In the genomic region with DNA sequence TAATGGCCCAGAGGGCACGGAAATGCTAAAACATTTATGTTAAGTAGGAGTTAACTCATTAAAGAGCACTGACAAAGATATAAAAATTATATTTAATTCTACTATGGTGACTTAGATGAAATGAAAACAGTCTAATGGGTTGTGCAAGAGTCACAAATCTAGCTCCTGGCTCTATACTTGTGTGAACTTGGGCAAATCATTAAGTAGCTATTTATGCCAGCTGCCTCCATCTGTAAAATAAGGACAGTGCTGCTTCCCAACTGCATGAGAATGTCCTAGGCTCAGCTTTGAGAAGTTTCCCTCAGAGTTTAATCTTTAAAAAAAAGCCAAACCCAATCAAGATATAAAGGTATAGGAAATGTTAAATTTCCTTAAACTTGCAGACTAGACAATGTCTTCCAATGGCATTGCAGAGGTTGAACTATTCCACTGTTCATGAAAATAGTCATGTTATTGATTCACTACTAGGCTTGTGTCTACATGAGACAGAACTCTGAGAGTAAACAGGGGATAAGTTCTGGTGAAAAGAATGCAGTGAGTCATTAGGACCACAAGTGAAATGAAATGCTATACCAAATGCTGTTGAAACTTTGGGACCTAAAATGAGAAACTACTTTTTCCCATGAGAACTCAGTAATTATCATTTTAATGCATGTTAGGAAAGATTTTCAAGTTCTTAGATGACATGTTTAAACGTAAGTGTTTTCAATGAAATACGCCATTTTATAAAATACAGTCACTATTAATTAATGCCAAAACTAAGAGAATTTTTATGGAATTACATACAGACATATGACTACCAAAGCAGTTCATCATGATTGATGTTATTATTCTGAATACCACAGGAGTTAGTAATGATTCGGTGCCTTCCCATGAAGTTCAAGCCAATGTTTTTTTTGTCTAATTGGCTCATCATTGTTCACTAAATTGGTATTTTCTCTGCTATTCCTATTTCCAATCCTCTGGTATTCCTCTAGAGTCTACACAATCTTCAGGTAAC, we compare ENCODE assay signal across 10 cellular contexts.
A peak's percentile ranks its signal among the peaks of the same experiment; 100 is the strongest.
DNase-seq lines count a peak whose midpoint lies in the region; ATAC-seq and TF ChIP-seq lines count a peak whose summit lies in the region.
"Had no signal": no experiment of that assay in that cellular context is flagged by ENCODE, and none has a peak within 500 bp of the region (broad histone marks: within the 10 kb centered on the region; RNA-seq: fewer than 3 reads in every experiment).

No MANE protein-coding gene starts in this region.

- H3K27me3 ChIP-seq in HUES48 (ENCODE audit: control insufficient read depth, insufficient read depth, low read length) (no peaks in the 10 kb centered on the region), right lobe of liver (no peaks in the 10 kb centered on the region)
- H3K27me3 ChIP-seq: ascending aorta had no signal

- ATAC-seq in right lobe of liver (peak; percentile 73 to 93 (median 88)), HG03196 (IDR thresholded peaks at IDR 0.05; ENCODE audit: unreplicated experiment) (no peak), GM21526 (IDR thresholded peaks at IDR 0.05; ENCODE audit: low FRiP score, unreplicated experiment) (no peak)

- H3K27ac ChIP-seq in HUES48 (ENCODE audit: low read depth, low read length), result peak overlapping the region; percentile 3
- peak overlapping the region in 1 of 3 donors; percentile 16 for H3K27ac ChIP-seq in right lobe of liver
- H3K27ac ChIP-seq: ascending aorta had no signal

- 87% methylated on average over 4 of the region's 4 CpGs for WGBS in right lobe of liver (ENCODE audit: insufficient coverage, low coverage, low lambda C conversion rate, missing lambda C conversion rate)

- H3K4me3 ChIP-seq in HUES48 (ENCODE audit: low read depth, low read length), result no peak overlapping the region
- no peak overlapping the region for H3K4me3 ChIP-seq in astrocyte of the cerebellum (ENCODE audit: low read depth, low read length)
- no peak overlapping the region for H3K4me3 ChIP-seq in right lobe of liver
- H3K4me3 ChIP-seq: ascending aorta had no signal

- H3K4me1 ChIP-seq in HUES48 (ENCODE audit: control insufficient read depth, insufficient read depth, low read length) (peaks cover 59% of the 10 kb centered on the region), right lobe of liver (peaks cover 0 to 20% (median 5%) of the 10 kb centered on the region in 4 donors)

- no peaks in the 10 kb centered on the region for H3K9me3 ChIP-seq in HUES48 (ENCODE audit: control insufficient read depth, insufficient read depth, low read length)
- no peaks in the 10 kb centered on the region for H3K9me3 ChIP-seq in right lobe of liver
- H3K9me3 ChIP-seq: ascending aorta had no signal

- peak; percentile 56 for DNase-seq in AG20443 (ENCODE audit: low spot score)
- DNase-seq in astrocyte of the cerebellum (ENCODE audit: low read depth), result peak; percentile 73
- no peak for DNase-seq in right lobe of liver
- DNase-seq in NCI-H524 (lab: John Stamatoyannopoulos, UW), result no peak
- no peak for DNase-seq in SIG-M5 treated with dmso at 0.1 percent for 504 hours (lab: John Stamatoyannopoulos, UW; ENCODE audit: unreplicated experiment)
- DNase-seq: NCI-H1436 treated with DMSO at 0.1 percent for 48 hours had no signal

- H3K36me3 ChIP-seq in HUES48 (ENCODE audit: control insufficient read depth, insufficient read depth, low read length) (no peaks in the 10 kb centered on the region), right lobe of liver (no peaks in the 10 kb centered on the region)
- H3K36me3 ChIP-seq: ascending aorta had no signal

- intact Hi-C loops in right lobe of liver (cut with DNase I), result no loop called here

- no peak overlapping the region for H3K9ac ChIP-seq in HUES48 (ENCODE audit: low read depth, low read length)

- in situ Hi-C loops in astrocyte of the cerebellum (cut with HindIII; ENCODE audit: low sequenced_read_pairs), result no loop called here

- no peak for TF ChIP-seq POLR2A in right lobe of liver (IDR thresholded peaks at IDR 0.05)

- TF ChIP-seq CTCF in astrocyte of the cerebellum (IDR thresholded peaks at IDR 0.05; ENCODE audit: low read depth, low read length, missing control alignments) (no peak), right lobe of liver (IDR thresholded peaks at IDR 0.05) (no peak)

Comparison
In these comparisons a context has a peak if more than half of its experiments do, and no peak if none do; other contexts are left out.
1. DNase-seq: peak in AG20443 (single experiment) and astrocyte of the cerebellum (single experiment); none in right lobe of liver (0 of 3), NCI-H524 (0 of 2) and SIG-M5 treated with dmso at 0.1 percent for 504 hours (single experiment).
2. ATAC-seq: peak in right lobe of liver (4 of 4); none in HG03196 (single experiment) and GM21526 (single experiment).